24 cellular contexts compared by ENCODE assay signal in genomic region chr14:48373993-48374392, GRCh38.
"Had no signal": no experiment of that assay in that cellular context is flagged by ENCODE, and none has a peak within 500 bp of the region (broad histone marks: within the 10 kb centered on the region; RNA-seq: fewer than 3 reads in every experiment).

No MANE protein-coding gene starts in this region.

- DNase-seq: activated CD4-positive, alpha-beta T cell treated with anti-CD3 and anti-CD28 coated beads for 1 hour; activated naive CD4-positive, alpha-beta T cell; activated T-cell treated with anti-CD3 and anti-CD28 coated beads, Interleukin-2, amount 50 U/mL, for 24 hours; adrenal gland; cerebellar nuclear complex; endodermal cell; esophagus squamous epithelium; gastrocnemius medialis; head of caudate nucleus; hypothalamus; naive B cell; retina; sigmoid colon; stimulated activated CD4-positive, alpha-beta T cell treated with anti-CD3 and anti-CD28 coated beads, Interleukin-2, amount 100 ng/mL, for 48 hours; stimulated activated CD8-positive, alpha-beta memory T cell treated with anti-CD3 and anti-CD28 coated beads, Interleukin-4, amount 100 ng/mL, for 48 hours; stimulated activated naive CD4-positive, alpha-beta T cell; T-helper 9 cell; testis; trophoblast cell had no signal

- H3K9me3 ChIP-seq: adrenal gland, esophagus squamous epithelium, gastrocnemius medialis, sigmoid colon, testis had no signal

- H3K4me1 Mint-ChIP-seq: memory B cell, naive B cell had no signal

- H3K4me1 ChIP-seq: adrenal gland, esophagus squamous epithelium, gastrocnemius medialis, sigmoid colon, testis had no signal

- ATAC-seq: gastrocnemius medialis had no signal

- H3K27ac ChIP-seq: adrenal gland, coronary artery, esophagus squamous epithelium, gastrocnemius medialis, sigmoid colon, testis had no signal

- H3K27me3 ChIP-seq: adrenal gland, esophagus squamous epithelium, gastrocnemius medialis, sigmoid colon, testis had no signal

- H3K4me3 Mint-ChIP-seq: activated naive CD8-positive, alpha-beta T cell; activated T-cell treated with anti-CD3 and anti-CD28 coated beads, Interleukin-2, amount 50 U/mL, for 24 hours; endodermal cell; memory B cell; naive B cell had no signal

- H3K9me3 Mint-ChIP-seq: endodermal cell had no signal

- H3K36me3 ChIP-seq: adrenal gland, esophagus squamous epithelium, gastrocnemius medialis, sigmoid colon had no signal

- H3K4me3 ChIP-seq: adrenal gland, coronary artery, esophagus squamous epithelium, gastrocnemius medialis, sigmoid colon, testis had no signal

- H3K27me3 Mint-ChIP-seq: activated naive CD8-positive, alpha-beta T cell; activated T-cell treated with anti-CD3 and anti-CD28 coated beads, Interleukin-2, amount 50 U/mL, for 24 hours; memory B cell; naive B cell; progenitor cell of endocrine pancreas had no signal

- H3K27ac Mint-ChIP-seq: activated naive CD8-positive, alpha-beta T cell; activated T-cell treated with anti-CD3 and anti-CD28 coated beads, Interleukin-2, amount 50 U/mL, for 24 hours; activated T-helper 2 cell treated with anti-CD3 and anti-CD28 coated beads, Interferon-gamma antibody, Interleukin-2, Interleukin-4, amounts not matched to agents 10 μg/mL and 5 μg/mL and 100 μg/mL, durations not matched to agents 14 hours and 24 hours and 36 hours; endodermal cell; memory B cell; naive B cell had no signal

- H3K36me3 Mint-ChIP-seq: activated naive CD8-positive, alpha-beta T cell; memory B cell; naive B cell had no signal
